In genomic region chr11:93639548-93639947, GRCh38 we compare ENCODE assay signal across 10 cellular contexts.
"Had no signal": no experiment of that assay in that cellular context is flagged by ENCODE, and none has a peak within 500 bp of the region (broad histone marks: within the 10 kb centered on the region; RNA-seq: fewer than 3 reads in every experiment).

No MANE protein-coding gene starts in this region.

- FAIRE-seq: HTR-8/SVneo, K562 had no signal

- H3K4me3 ChIP-seq: GM23248, HAP-1, K562 had no signal

- H2AFZ ChIP-seq: GM23248 had no signal

- H3K9me3 Mint-ChIP-seq: HFFc6 had no signal

- DNase-seq: GM23248, GOT3, H7, HFFc6, IMR-90, KG1 had no signal

- H3K36me3 ChIP-seq: HAP-1 had no signal

- H3K9me3 ChIP-seq: HAP-1 had no signal

- H3K27ac Mint-ChIP-seq: HFFc6 had no signal

- H3K4me1 ChIP-seq: HAP-1 had no signal

- H3K27ac ChIP-seq: GM23248 had no signal

- ATAC-seq: HCT116, K562 had no signal

- H3K4me3 Mint-ChIP-seq: HFFc6 had no signal

- H3K9ac ChIP-seq: GM23248 had no signal
